1 cellular context compared by ENCODE assay signal in genomic region chr5:9715891-9716335, GRCh38.
TF ChIP-seq lines count a peak whose summit lies in the region.

No MANE protein-coding gene starts in this region.

TF ChIP-seq in GM23338, 12 proteins besides CTCF, POLR2A, EP300 and RAD21 (continued from another document):
- no peak for TF ChIP-seq REST (IDR thresholded peaks at IDR 0.05; ENCODE audit: unreplicated experiment)
TF ChIP-seq in GM23338: peak in this region for 0.
